8 cellular contexts compared by ENCODE assay signal in genomic region chr2:237662671-237663093, GRCh38. TPM values are rescaled to one million over a fixed set of nuclear protein-coding genes. Genes with fewer than 3 reads are reported as not detected.
DNase-seq lines count a peak whose midpoint lies in the region; ATAC-seq and TF ChIP-seq lines count a peak whose summit lies in the region.

No MANE protein-coding gene starts in this region.

- WGBS in stomach, 5 donors: 9 to 21% (median 14%) methylated on average over 13 of the region's 13 CpGs

- intact Hi-C loops in stomach (cut with DNase I; ENCODE audit: low total_unique reads): no loop called here

- peak overlapping the region; percentile 8 to 36 for H3K9ac ChIP-seq in mucosa of rectum (ENCODE audit: low read depth in 1 of 2, low read length in 2 of 2)

- no peaks in the 10 kb centered on the region for H3K9me3 ChIP-seq in mucosa of rectum (ENCODE audit: control insufficient read depth in 2 of 2, low read length in 2 of 2)
- H3K9me3 ChIP-seq in stomach: no peaks in the 10 kb centered on the region

- no peaks in the 10 kb centered on the region for H3K36me3 ChIP-seq in mucosa of rectum (ENCODE audit: control insufficient read depth in 2 of 2, insufficient read depth in 2 of 2, low read length in 2 of 2)
- no peaks in the 10 kb centered on the region for H3K36me3 ChIP-seq in stomach

- TF ChIP-seq CTCF in stomach (IDR thresholded peaks at IDR 0.05): peak in 1 of 7 experiments; percentile 16

- H3K27ac ChIP-seq in mucosa of rectum (ENCODE audit: low read depth in 2 of 2, low read length in 2 of 2) (peak overlapping the region; percentile 16 to 49), stomach (peak overlapping the region; percentile 52 to 78 (median 64))

- H3K4me1 ChIP-seq in mucosa of rectum (ENCODE audit: control insufficient read depth in 2 of 2, insufficient read depth in 2 of 2, low read length in 2 of 2): peaks cover 13 to 25% of the 10 kb centered on the region in 2 donors
- peaks cover 27 to 44% (median 37%) of the 10 kb centered on the region in 4 donors for H3K4me1 ChIP-seq in stomach

- peak overlapping the region; percentile 37 to 45 for H3K4me3 ChIP-seq in mucosa of rectum (ENCODE audit: low read length in 2 of 2)
- peak overlapping the region in 1 of 4 donors; percentile 19 for H3K4me3 ChIP-seq in stomach

- no peaks in the 10 kb centered on the region for H3K27me3 ChIP-seq in mucosa of rectum (ENCODE audit: control insufficient read depth in 2 of 2, insufficient read depth in 2 of 2, low read length in 2 of 2)
- H3K27me3 ChIP-seq in stomach: no peaks in the 10 kb centered on the region

- ATAC-seq in HG03442 (IDR thresholded peaks at IDR 0.05; ENCODE audit: unreplicated experiment): no peak

- TF ChIP-seq POLR2A in erythroblast (IDR thresholded peaks at IDR 0.05; ENCODE audit: low read length): no peak
- no peak for TF ChIP-seq POLR2A in stomach (IDR thresholded peaks at IDR 0.05)

- TF ChIP-seq EP300 in stomach (IDR thresholded peaks at IDR 0.05): peak; percentile 17

- peak; percentile 55 for DNase-seq in activated naive CD4-positive, alpha-beta T cell treated with Interleukin-2 at 50 U/mL for 16 hours
- no peak for DNase-seq in activated naive CD4-positive, alpha-beta T cell (lab: John Stamatoyannopoulos, UW)
- DNase-seq in NCI-H460 (ENCODE audit: extremely low read depth, low read depth): peak; percentile 37
- DNase-seq in activated CD4-positive, alpha-beta T cell treated with anti-CD3 and anti-CD28 coated beads, Interleukin-2, amount 50 U/mL, for 1 hour: peak; percentile 45
- peak; percentile 20 to 42 for DNase-seq in erythroblast (lab: John Stamatoyannopoulos, UW)
- DNase-seq in stomach: peak; percentile 96

RNA-seq across cellular contexts. Expression of gene LRRFIP1, which starts 35.3 kb away (rescaled TPM):
- total RNA-seq in NCI-H460 (2014; rRNA removed; shearing (Covaris generic)): 43.6 and 57.7 TPM in 2 replicates
- 38.7 and 44.4 TPM in 2 replicates for polyA plus RNA-seq in NCI-H460 (2014; cell fraction: nucleus; rRNA removed)
- total RNA-seq in stomach: 100 to 1,000 TPM; 126 to 201 (median 152) TPM
- polyA plus RNA-seq in stomach: 10 to 100 TPM; 31.6 to 43.7 (median 40.6) TPM

Comparison
In these comparisons a context has a peak if more than half of its experiments do, and no peak if none do; other contexts are left out.
1. DNase-seq: peak in activated naive CD4-positive, alpha-beta T cell treated with Interleukin-2 at 50 U/mL for 16 hours (single experiment), NCI-H460 (single experiment), activated CD4-positive, alpha-beta T cell treated with anti-CD3 and anti-CD28 coated beads, Interleukin-2, amount 50 U/mL, for 1 hour (single experiment), erythroblast (2 of 2) and stomach (single experiment); none in activated naive CD4-positive, alpha-beta T cell (0 of 4).